Comparison of ENCODE assay signal across 8 cellular contexts in genomic region chr12:129540954-129541353, GRCh38.
"Had no signal": no experiment of that assay in that cellular context is flagged by ENCODE, and none has a peak within 500 bp of the region (broad histone marks: within the 10 kb centered on the region; RNA-seq: fewer than 3 reads in every experiment).

No MANE protein-coding gene starts in this region.

- H3K4me3 Mint-ChIP-seq: GM23338, HFFc6 had no signal

- H3K27ac ChIP-seq: GM23248 had no signal

- DNase-seq: GM23248, GOT3, H7, HCEC 1CT, HFFc6 had no signal

- H3K9ac ChIP-seq: GM23248 had no signal

- H3K4me2 ChIP-seq: GM23338 had no signal

- H3K9me3 ChIP-seq: HAP-1 had no signal

- H3K4me3 ChIP-seq: GM23248, GM23338, HAP-1 had no signal

- H3K36me3 ChIP-seq: HAP-1 had no signal

- H3K4me1 ChIP-seq: HAP-1 had no signal

- H3K27ac Mint-ChIP-seq: GM23338, HFFc6 had no signal

- H3K4me1 Mint-ChIP-seq: GM23338 had no signal

- ATAC-seq: GM23338, HCT116 had no signal

- H2AFZ ChIP-seq: GM23248, GM23338 had no signal
